In genomic region chr2:206915136-206915535, GRCh38 we compare ENCODE assay signal across 9 cellular contexts. TPM values are rescaled to one million over a fixed set of nuclear protein-coding genes. Genes with fewer than 3 reads are reported as not detected.
A peak's percentile ranks its signal among the peaks of the same experiment; 100 is the strongest.
DNase-seq lines count a peak whose midpoint lies in the region; TF ChIP-seq lines count a peak whose summit lies in the region.
"Had no signal": no experiment of that assay in that cellular context is flagged by ENCODE, and none has a peak within 500 bp of the region (broad histone marks: within the 10 kb centered on the region; RNA-seq: fewer than 3 reads in every experiment).

No MANE protein-coding gene starts in this region.

- H3K9ac ChIP-seq in endodermal cell (ENCODE audit: extremely low read depth, low read length, poor library complexity, severe bottlenecking): no peak overlapping the region

- no peaks in the 10 kb centered on the region for H3K27me3 ChIP-seq in breast epithelium
- H3K27me3 ChIP-seq in endodermal cell (ENCODE audit: control insufficient read depth, insufficient read depth, low read length, poor library complexity, severe bottlenecking): no peaks in the 10 kb centered on the region
- H3K27me3 ChIP-seq: SJSA1 had no signal

- no peaks in the 10 kb centered on the region for H3K9me3 ChIP-seq in breast epithelium
- no peaks in the 10 kb centered on the region for H3K9me3 ChIP-seq in endodermal cell (ENCODE audit: control insufficient read depth, low read length)
- H3K9me3 ChIP-seq: SJSA1 had no signal

- CTCF ChIA-PET in MCF 10A (lab: Yijun Ruan, JAX): no interaction called here

- no peak overlapping the region for H3K27ac ChIP-seq in breast epithelium
- H3K27ac ChIP-seq in endodermal cell (ENCODE audit: low read depth, low read length): no peak overlapping the region
- H3K27ac ChIP-seq: SJSA1 had no signal

- no peak for TF ChIP-seq CTCF in MCF 10A (IDR thresholded peaks at IDR 0.05; ENCODE audit: unreplicated experiment)
- no peak for TF ChIP-seq CTCF in breast epithelium (IDR thresholded peaks at IDR 0.05)
- no peak for TF ChIP-seq CTCF in endothelial cell (IDR thresholded peaks at IDR 0.05; ENCODE audit: unreplicated experiment)
- no peak for TF ChIP-seq CTCF in endodermal cell (conservative IDR thresholded peaks at IDR 0.05)

- POLR2A ChIA-PET in MCF 10A (lab: Yijun Ruan, JAX): no interaction called here

- H3K4me3 ChIP-seq in breast epithelium (no peak overlapping the region), endodermal cell (ENCODE audit: low read length) (no peak overlapping the region)
- H3K4me3 ChIP-seq: SJSA1 had no signal

- H3K4me3 Mint-ChIP-seq in MCF 10A (ENCODE audit: unreplicated experiment): no peak overlapping the region
- no peak overlapping the region for H3K4me3 Mint-ChIP-seq in endothelial cell (ENCODE audit: unreplicated experiment)
- H3K4me3 Mint-ChIP-seq in endodermal cell: no peak overlapping the region
- H3K4me3 Mint-ChIP-seq in activated T-cell treated with anti-CD3 and anti-CD28 coated beads, Interleukin-2, amount 50 U/mL, for 24 hours: no peak overlapping the region

- no peak for TF ChIP-seq POLR2A in breast epithelium (IDR thresholded peaks at IDR 0.05)

- no peaks in the 10 kb centered on the region for H3K36me3 ChIP-seq in breast epithelium
- no peaks in the 10 kb centered on the region for H3K36me3 ChIP-seq in endodermal cell (ENCODE audit: control insufficient read depth, insufficient read depth, low read length)
- H3K36me3 ChIP-seq: SJSA1 had no signal

- H3K9me3 Mint-ChIP-seq in MCF 10A (ENCODE audit: unreplicated experiment): no peaks in the 10 kb centered on the region
- no peaks in the 10 kb centered on the region for H3K9me3 Mint-ChIP-seq in endothelial cell (ENCODE audit: unreplicated experiment)
- H3K9me3 Mint-ChIP-seq in endodermal cell: peaks cover 3% of the 10 kb centered on the region
- H3K9me3 Mint-ChIP-seq in activated T-cell treated with anti-CD3 and anti-CD28 coated beads, Interleukin-2, amount 50 U/mL, for 24 hours: peaks cover 3% of the 10 kb centered on the region

- H3K4me1 ChIP-seq in breast epithelium: no peaks in the 10 kb centered on the region
- H3K4me1 ChIP-seq in endodermal cell (ENCODE audit: control insufficient read depth, insufficient read depth, low read length): no peaks in the 10 kb centered on the region
- H3K4me1 ChIP-seq: SJSA1 had no signal

- no peak overlapping the region for H3K27ac Mint-ChIP-seq in MCF 10A (ENCODE audit: low read depth, unreplicated experiment)
- no peak overlapping the region for H3K27ac Mint-ChIP-seq in endothelial cell (ENCODE audit: unreplicated experiment)
- no peak overlapping the region for H3K27ac Mint-ChIP-seq in endodermal cell
- no peak overlapping the region for H3K27ac Mint-ChIP-seq in activated T-cell treated with anti-CD3 and anti-CD28 coated beads, Interleukin-2, amount 50 U/mL, for 24 hours

- WGBS in endodermal cell (ENCODE audit: insufficient coverage in 1 of 2, insufficient read length in 1 of 2), 2 experiments: 80 to 89% methylated on average over 1 of the region's 1 CpG

- H3K36me3 Mint-ChIP-seq in MCF 10A (ENCODE audit: insufficient read depth, unreplicated experiment) (no peaks in the 10 kb centered on the region), endothelial cell (ENCODE audit: low read depth, unreplicated experiment) (peaks cover 4% of the 10 kb centered on the region), endodermal cell (ENCODE audit: low read depth) (no peaks in the 10 kb centered on the region)
- no peaks in the 10 kb centered on the region for H3K36me3 Mint-ChIP-seq in activated T-cell treated with anti-CD3 and anti-CD28 coated beads, Interleukin-2, amount 50 U/mL, for 24 hours (ENCODE audit: low read depth)

- no TSS peak for BruUV-seq in MCF 10A (replicated peaks; lab: Mats Ljungman, UMichigan)

- H3K4me1 Mint-ChIP-seq in MCF 10A (ENCODE audit: insufficient read depth, unreplicated experiment) (no peaks in the 10 kb centered on the region), endothelial cell (ENCODE audit: unreplicated experiment) (peaks cover 20% of the 10 kb centered on the region), endodermal cell (peaks cover 6% of the 10 kb centered on the region)
- peaks cover 2% of the 10 kb centered on the region for H3K4me1 Mint-ChIP-seq in activated T-cell treated with anti-CD3 and anti-CD28 coated beads, Interleukin-2, amount 50 U/mL, for 24 hours (ENCODE audit: low read depth)

- intact Hi-C loops in MCF 10A (cut with micrococcal nuclease) (no loop called here), breast epithelium (cut with DNase I; ENCODE audit: low total_unique reads) (no loop called here)

- DNase-seq in MCF 10A (ENCODE audit: unreplicated experiment) (peak; percentile 65), breast epithelium (ENCODE audit: low spot score in 2 of 2) (no peak), LHCN-M2 (ENCODE audit: low read depth) (peak; percentile 88), dedifferentiated amniotic fluid mesenchymal stem cell (ENCODE audit: extremely low spot score) (peak; percentile 84), stromal cell of bone marrow (ENCODE audit: low read depth) (peak; percentile 93), endothelial cell (ENCODE audit: low spot score) (no peak), endodermal cell (no peak)
- DNase-seq in activated T-cell treated with anti-CD3 and anti-CD28 coated beads, Interleukin-2, amount 50 U/mL, for 24 hours: no peak

- H3K27me3 Mint-ChIP-seq in MCF 10A (ENCODE audit: insufficient read depth, unreplicated experiment): no peaks in the 10 kb centered on the region
- H3K27me3 Mint-ChIP-seq in endothelial cell (ENCODE audit: unreplicated experiment): no peaks in the 10 kb centered on the region
- H3K27me3 Mint-ChIP-seq in endodermal cell (ENCODE audit: insufficient read depth): no peaks in the 10 kb centered on the region
- H3K27me3 Mint-ChIP-seq in activated T-cell treated with anti-CD3 and anti-CD28 coated beads, Interleukin-2, amount 50 U/mL, for 24 hours: no peaks in the 10 kb centered on the region

RNA-seq across cellular contexts. Expression of gene CPO, which starts 24.2 kb away (rescaled TPM):
- total RNA-seq in MCF 10A (2022) (not detected in 2 replicates), breast epithelium (1 to 10 TPM in 1 of 3 donors, under 1 TPM in 2; 0.66 to 1.6 (median 0.96) TPM), LHCN-M2 (2014; rRNA removed) (not detected in 2 replicates), endothelial cell (ENCODE audit: unreplicated experiment) (not detected), endodermal cell (1 to 10 TPM in 1 of 2 donors, under 1 TPM in 1; 0.95 to 1.0 TPM)
- polyA plus RNA-seq in LHCN-M2 (2012): not detected
- polyA plus RNA-seq in endodermal cell (2013, experiment 1 of 2): 0.25 TPM
- not detected for polyA plus RNA-seq in endodermal cell (2013, experiment 2 of 2)
- total RNA-seq: SJSA1 had no signal

Comparison
In these comparisons a context has a peak if more than half of its experiments do, and no peak if none do; other contexts are left out.
1. DNase-seq: peak in MCF 10A (single experiment), LHCN-M2 (single experiment), dedifferentiated amniotic fluid mesenchymal stem cell (single experiment) and stromal cell of bone marrow (single experiment); none in breast epithelium (0 of 2), endothelial cell (single experiment), endodermal cell (single experiment) and activated T-cell treated with anti-CD3 and anti-CD28 coated beads, Interleukin-2, amount 50 U/mL, for 24 hours (single experiment).